ENCODE assay signal across 36 cellular contexts in genomic region chr6:34799547-34799946, GRCh38.
"Had no signal": no experiment of that assay in that cellular context is flagged by ENCODE, and none has a peak within 500 bp of the region (broad histone marks: within the 10 kb centered on the region; RNA-seq: fewer than 3 reads in every experiment).

No MANE protein-coding gene starts in this region.

- H3K27ac Mint-ChIP-seq: activated B cell treated with CpG ODN at 0.5 μM for 24 hours; activated CD4-positive, alpha-beta memory T cell treated with anti-CD3 and anti-CD28 coated beads for 36 hours; activated CD4-positive, alpha-beta T cell treated with anti-CD3 and anti-CD28 coated beads, Interleukin-2, amount 10 ng/mL, durations not matched to agents 24 days and 14 days; activated CD8-positive, alpha-beta T cell treated with anti-CD3 and anti-CD28 coated beads for 36 hours; activated naive CD4-positive, alpha-beta T cell treated with anti-CD3 and anti-CD28 coated beads for 36 hours; activated naive CD4-positive, alpha-beta T cell treated with anti-CD3 and anti-CD28 coated beads, Interleukin-2, amount 50 U/mL, for 72 hours; activated naive CD8-positive, alpha-beta T cell treated with anti-CD3 and anti-CD28 coated beads for 36 hours; activated T-helper 1 cell treated with anti-CD3 and anti-CD28 coated beads, Interleukin-12 subunit alpha, Interleukin-12 subunit beta, Interleukin-2, Interleukin-4 antibody, amounts not matched to agents 30 ng/mL and 10 ng/mL and 1 ng/mL, durations not matched to agents 14 hours and 24 hours and 36 hours; activated T-helper 17 cell treated with anti-CD3 and anti-CD28 coated beads, Interleukin-2, amount 50 U/mL, for 72 hours; brain; T-helper 1 cell treated with Interleukin-12 subunit alpha and Interleukin-12 subunit beta and Interleukin-4 antibody, amounts not matched to agents 30 μg/mL and 1 μg/mL, for 36 hours; T-helper 2 cell treated with Interferon-gamma antibody and Interleukin-4, amounts not matched to agents 5 μg/mL and 100 μg/mL, for 36 hours had no signal

- H3K27ac ChIP-seq: adrenal gland, cardiac muscle cell, VCaP had no signal

- H3K27me3 ChIP-seq: adrenal gland, cardiac muscle cell had no signal

- DNase-seq: activated B cell treated with CpG ODN at 0.5 μM for 24 hours; activated CD4-positive, alpha-beta memory T cell treated with anti-CD3 and anti-CD28 coated beads for 36 hours; activated CD4-positive, alpha-beta T cell treated with anti-CD3 and anti-CD28 coated beads for 4 hours; activated CD4-positive, alpha-beta T cell treated with anti-CD3 and anti-CD28 coated beads, Interleukin-2, amount 10 ng/mL, durations not matched to agents 24 days and 14 days; activated CD4-positive, alpha-beta T cell treated with anti-CD3 and anti-CD28 coated beads, Interleukin-2, amount 50 U/mL, for 1 hour; activated CD4-positive, alpha-beta T cell treated with anti-CD3 and anti-CD28 coated beads, Interleukin-2, amount 50 U/mL, for 4 hours; activated CD4-positive, CD25-positive, alpha-beta regulatory T cell treated with anti-CD3 and anti-CD28 coated beads, Interleukin-2, amount 50 U/mL, for 72 hours; activated CD8-positive, alpha-beta memory T cell treated with anti-CD3 and anti-CD28 coated beads, Interleukin-2, amount 50 U/mL, for 4 hours; activated CD8-positive, alpha-beta T cell treated with anti-CD3 and anti-CD28 coated beads for 36 hours; activated effector memory CD4-positive, alpha-beta T cell treated with anti-CD3 and anti-CD28 coated beads, Interleukin-2, amount 50 U/mL, for 16 hours; activated gamma-delta T cell treated with Interleukin-2 at 50 U/mL for 16 hours; activated naive CD4-positive, alpha-beta T cell; activated naive CD4-positive, alpha-beta T cell treated with anti-CD3 and anti-CD28 coated beads for 36 hours; activated naive CD4-positive, alpha-beta T cell treated with anti-CD3 and anti-CD28 coated beads, Interleukin-2, amount 50 U/mL, for 16 hours; activated naive CD8-positive, alpha-beta T cell treated with anti-CD3 and anti-CD28 coated beads for 36 hours; activated T-cell treated with anti-CD3 and anti-CD28 coated beads for 4 hours; activated T-cell treated with anti-CD3 and anti-CD28 coated beads, Interleukin-2, amount 50 U/mL, for 1 hour; activated T-cell treated with anti-CD3 and anti-CD28 coated beads, Interleukin-2, amount 50 U/mL, for 4 hours; adrenal gland; amniotic stem cell; aorta; cerebellar nuclear complex; T-helper 1 cell; T-helper 2 cell; T-helper 9 cell had no signal

- FAIRE-seq: bronchial epithelial cell, TTC549 had no signal

- H3K4me1 Mint-ChIP-seq: activated T-helper 17 cell treated with anti-CD3 and anti-CD28 coated beads, Interleukin-2, amount 50 U/mL, for 72 hours had no signal

- ATAC-seq: activated CD8-positive, alpha-beta T cell treated with anti-CD3 and anti-CD28 coated beads for 36 hours; activated naive CD4-positive, alpha-beta T cell treated with anti-CD3 and anti-CD28 coated beads, Interleukin-2, amount 50 U/mL, for 72 hours; activated T-cell treated with anti-CD3 and anti-CD28 coated beads, Interleukin-2, amount 50 U/mL, for 4 hours; activated T-helper 17 cell treated with anti-CD3 and anti-CD28 coated beads, Interleukin-2, amount 50 U/mL, for 72 hours had no signal

- H3K4me3 ChIP-seq: adrenal gland, cardiac muscle cell had no signal

- H3K9me3 Mint-ChIP-seq: activated B cell treated with CpG ODN at 0.5 μM for 24 hours; activated CD4-positive, alpha-beta memory T cell treated with anti-CD3 and anti-CD28 coated beads for 36 hours; activated CD4-positive, alpha-beta T cell treated with anti-CD3 and anti-CD28 coated beads, Interleukin-2, amount 10 ng/mL, durations not matched to agents 24 days and 14 days; activated CD8-positive, alpha-beta T cell treated with anti-CD3 and anti-CD28 coated beads for 36 hours; activated naive CD4-positive, alpha-beta T cell treated with anti-CD3 and anti-CD28 coated beads for 36 hours; activated naive CD4-positive, alpha-beta T cell treated with anti-CD3 and anti-CD28 coated beads, Interleukin-2, amount 50 U/mL, for 72 hours; activated naive CD8-positive, alpha-beta T cell treated with anti-CD3 and anti-CD28 coated beads for 36 hours; activated T-cell treated with anti-CD3 and anti-CD28 coated beads, Interleukin-2, amount 50 U/mL, for 4 hours; activated T-helper 1 cell treated with anti-CD3 and anti-CD28 coated beads, Interleukin-12 subunit alpha, Interleukin-12 subunit beta, Interleukin-2, Interleukin-4 antibody, amounts not matched to agents 30 ng/mL and 10 ng/mL and 1 ng/mL, durations not matched to agents 14 hours and 24 hours and 36 hours; activated T-helper 17 cell treated with anti-CD3 and anti-CD28 coated beads, Interleukin-2, amount 50 U/mL, for 72 hours; brain; central memory CD8-positive, alpha-beta T cell; T-helper 1 cell treated with Interleukin-12 subunit alpha and Interleukin-12 subunit beta and Interleukin-4 antibody, amounts not matched to agents 30 μg/mL and 1 μg/mL, for 36 hours; T-helper 2 cell treated with Interferon-gamma antibody and Interleukin-4, amounts not matched to agents 5 μg/mL and 100 μg/mL, for 36 hours had no signal

- H3K9me3 ChIP-seq: adrenal gland had no signal

- H3K27me3 Mint-ChIP-seq: activated B cell treated with CpG ODN at 0.5 μM for 24 hours; activated CD4-positive, alpha-beta memory T cell treated with anti-CD3 and anti-CD28 coated beads for 36 hours; activated CD4-positive, alpha-beta T cell treated with anti-CD3 and anti-CD28 coated beads, Interleukin-2, amount 10 ng/mL, durations not matched to agents 24 days and 14 days; activated CD8-positive, alpha-beta T cell treated with anti-CD3 and anti-CD28 coated beads for 36 hours; activated naive CD8-positive, alpha-beta T cell treated with anti-CD3 and anti-CD28 coated beads for 36 hours; activated T-helper 17 cell treated with anti-CD3 and anti-CD28 coated beads, Interleukin-2, amount 50 U/mL, for 72 hours; brain; central memory CD8-positive, alpha-beta T cell had no signal

- H3K4me3 Mint-ChIP-seq: activated B cell treated with CpG ODN at 0.5 μM for 24 hours; activated CD4-positive, alpha-beta memory T cell treated with anti-CD3 and anti-CD28 coated beads for 36 hours; activated CD4-positive, alpha-beta T cell treated with anti-CD3 and anti-CD28 coated beads, Interleukin-2, amount 10 ng/mL, durations not matched to agents 24 days and 14 days; activated CD8-positive, alpha-beta T cell treated with anti-CD3 and anti-CD28 coated beads for 36 hours; activated naive CD4-positive, alpha-beta T cell treated with anti-CD3 and anti-CD28 coated beads for 36 hours; activated naive CD8-positive, alpha-beta T cell treated with anti-CD3 and anti-CD28 coated beads for 36 hours; activated T-cell treated with anti-CD3 and anti-CD28 coated beads, Interleukin-2, amount 50 U/mL, for 4 hours; activated T-helper 1 cell treated with anti-CD3 and anti-CD28 coated beads, Interleukin-12 subunit alpha, Interleukin-12 subunit beta, Interleukin-2, Interleukin-4 antibody, amounts not matched to agents 30 ng/mL and 10 ng/mL and 1 ng/mL, durations not matched to agents 14 hours and 24 hours and 36 hours; activated T-helper 17 cell treated with anti-CD3 and anti-CD28 coated beads, Interleukin-2, amount 50 U/mL, for 72 hours; brain; central memory CD8-positive, alpha-beta T cell; T-helper 1 cell treated with Interleukin-12 subunit alpha and Interleukin-12 subunit beta and Interleukin-4 antibody, amounts not matched to agents 30 μg/mL and 1 μg/mL, for 36 hours; T-helper 2 cell treated with Interferon-gamma antibody and Interleukin-4, amounts not matched to agents 5 μg/mL and 100 μg/mL, for 36 hours had no signal

- H3K36me3 Mint-ChIP-seq: activated CD4-positive, alpha-beta memory T cell treated with anti-CD3 and anti-CD28 coated beads for 36 hours; activated naive CD4-positive, alpha-beta T cell treated with anti-CD3 and anti-CD28 coated beads, Interleukin-2, amount 50 U/mL, for 72 hours had no signal

- H3K36me3 ChIP-seq: adrenal gland, cardiac muscle cell had no signal
